Comparison of ENCODE assay signal across 1 cellular context in genomic region chr6:137219664-137220252, GRCh38.
TF ChIP-seq lines count a peak whose summit lies in the region.

No MANE protein-coding gene starts in this region.

TF ChIP-seq in GM23338, 12 proteins besides CTCF, POLR2A, EP300 and RAD21:
- no peak for TF ChIP-seq REST (IDR thresholded peaks at IDR 0.05; ENCODE audit: unreplicated experiment)
- no peak for TF ChIP-seq JUNB (IDR thresholded peaks at IDR 0.05; ENCODE audit: unreplicated experiment)
- TF ChIP-seq ETS1 (IDR thresholded peaks at IDR 0.05) = no peak
- TF ChIP-seq EZH2phosphoT487 (IDR thresholded peaks at IDR 0.05; ENCODE audit: unreplicated experiment) = no peak
- no peak for TF ChIP-seq EZH2 (IDR thresholded peaks at IDR 0.05; ENCODE audit: low read depth, unreplicated experiment)
- TF ChIP-seq POLR2AphosphoS5 (IDR thresholded peaks at IDR 0.05; ENCODE audit: low read depth) = no peak
- TF ChIP-seq ZNF462 (CRISPR knock-in tag; IDR thresholded peaks at IDR 0.05) = no peak
- TF ChIP-seq ZNF114 (CRISPR knock-in tag; IDR thresholded peaks at IDR 0.05) = no peak
- TF ChIP-seq ZNF331 (CRISPR knock-in tag; IDR thresholded peaks at IDR 0.05; ENCODE audit: low read depth) = no peak
- no peak for TF ChIP-seq STAT1 (IDR thresholded peaks at IDR 0.05; ENCODE audit: unreplicated experiment)
- no peak for TF ChIP-seq CREB1 (CRISPR knock-in tag; IDR thresholded peaks at IDR 0.05; ENCODE audit: low read depth)
- no peak for TF ChIP-seq NANOG (IDR thresholded peaks at IDR 0.05; ENCODE audit: borderline replicate concordance)
